ENCODE assay signal across 10 cellular contexts in genomic region chr7:102951839-102952238, GRCh38. TPM values are rescaled to one million over a fixed set of nuclear protein-coding genes. Genes with fewer than 3 reads are reported as not detected.
"Had no signal": no experiment of that assay in that cellular context is flagged by ENCODE, and none has a peak within 500 bp of the region (broad histone marks: within the 10 kb centered on the region; RNA-seq: fewer than 3 reads in every experiment).

No MANE protein-coding gene starts in this region.

- FAIRE-seq: HTR-8/SVneo had no signal

- H3K4me1 ChIP-seq: HAP-1 had no signal

- H3K27ac ChIP-seq: KMS-11 had no signal

- H3K9ac ChIP-seq: KMS-11 had no signal

- ATAC-seq: GM23338, HCT116 had no signal

- H3K4me3 ChIP-seq: GM23338, HAP-1 had no signal

- H3K4me1 Mint-ChIP-seq: GM23338 had no signal

- DNase-seq: H7, HFFc6, Karpas-422, KBM-7 had no signal

- H3K4me3 Mint-ChIP-seq: GM23338, HFFc6 had no signal

- H3K4me2 ChIP-seq: GM23338, KMS-11 had no signal

- H2AFZ ChIP-seq: GM23338 had no signal

- H3K9me3 ChIP-seq: HAP-1 had no signal

- H3K36me3 ChIP-seq: HAP-1 had no signal

RNA-seq across cellular contexts. Expression of gene LRRC17, which starts 39.0 kb away (rescaled TPM):
- total RNA-seq: HT-29 had no signal
